11 cellular contexts compared by ENCODE assay signal in genomic region chrX:30196322-30196721, GRCh38. TPM values are rescaled to one million over a fixed set of nuclear protein-coding genes. Genes with fewer than 3 reads are reported as not detected.
DNase-seq lines count a peak whose midpoint lies in the region; ATAC-seq lines count a peak whose summit lies in the region.
"Had no signal": no experiment of that assay in that cellular context is flagged by ENCODE, and none has a peak within 500 bp of the region (broad histone marks: within the 10 kb centered on the region; RNA-seq: fewer than 3 reads in every experiment).

No MANE protein-coding gene starts in this region.

- no peaks in the 10 kb centered on the region for H3K4me1 ChIP-seq in CD8-positive, alpha-beta memory T cell (ENCODE audit: insufficient read depth, low read length)

- DNase-seq in CMK (ENCODE audit: low read depth) (peak; percentile 12), H4 (ENCODE audit: low spot score) (peak; percentile 24), OCI-M1 (lab: John Stamatoyannopoulos, UW) (peak; percentile 41), glomerular visceral epithelial cell (ENCODE audit: extremely low spot score) (peak; percentile 4)
- DNase-seq in activated T-cell treated with anti-CD3 and anti-CD28 coated beads, Interleukin-2, amount 50 U/mL, for 72 hours, result no peak
- DNase-seq in CD8-positive, alpha-beta memory T cell, result no peak
- DNase-seq: MG63, WERI-Rb-1 had no signal

- H3K4me3 ChIP-seq in CD8-positive, alpha-beta memory T cell (ENCODE audit: low read length), result no peak overlapping the region
- H3K4me3 ChIP-seq: MG63 had no signal

- no peaks in the 10 kb centered on the region for H3K36me3 Mint-ChIP-seq in activated T-cell treated with anti-CD3 and anti-CD28 coated beads, Interleukin-2, amount 50 U/mL, for 72 hours (ENCODE audit: insufficient read depth in 2 of 2)
- no peaks in the 10 kb centered on the region for H3K36me3 Mint-ChIP-seq in CD8-positive, alpha-beta memory T cell

- H3K4me3 Mint-ChIP-seq in activated T-cell treated with anti-CD3 and anti-CD28 coated beads, Interleukin-2, amount 50 U/mL, for 72 hours, result no peak overlapping the region
- no peak overlapping the region for H3K4me3 Mint-ChIP-seq in CD8-positive, alpha-beta memory T cell

- H3K4me1 Mint-ChIP-seq in activated T-cell treated with anti-CD3 and anti-CD28 coated beads, Interleukin-2, amount 50 U/mL, for 72 hours (ENCODE audit: low read depth), result no peaks in the 10 kb centered on the region
- no peaks in the 10 kb centered on the region for H3K4me1 Mint-ChIP-seq in CD8-positive, alpha-beta memory T cell

- H3K27ac ChIP-seq in CD8-positive, alpha-beta memory T cell (ENCODE audit: low read depth, low read length), result no peak overlapping the region
- H3K27ac ChIP-seq: WERI-Rb-1 had no signal

- CTCF ChIA-PET in CD8-positive, alpha-beta memory T cell (lab: Charles Lee), result no interaction called here

- H3K27me3 ChIP-seq in CD8-positive, alpha-beta memory T cell (ENCODE audit: insufficient read depth, low read length, poor library complexity, severe bottlenecking), result no peaks in the 10 kb centered on the region
- H3K27me3 ChIP-seq: MG63 had no signal

- H3K27ac Mint-ChIP-seq in activated T-cell treated with anti-CD3 and anti-CD28 coated beads, Interleukin-2, amount 50 U/mL, for 72 hours, result no peak overlapping the region
- H3K27ac Mint-ChIP-seq in CD8-positive, alpha-beta memory T cell, result no peak overlapping the region

- H3K9me3 ChIP-seq in CD8-positive, alpha-beta memory T cell (ENCODE audit: low read length), result no peaks in the 10 kb centered on the region
- H3K9me3 ChIP-seq: MG63 had no signal

- ATAC-seq in activated T-cell treated with anti-CD3 and anti-CD28 coated beads, Interleukin-2, amount 50 U/mL, for 72 hours (replicated peaks in 1 of 2), result no peak
- ATAC-seq in HG03442 (IDR thresholded peaks at IDR 0.05; ENCODE audit: unreplicated experiment), result no peak
- no peak for ATAC-seq in HG03097 (IDR thresholded peaks at IDR 0.05; ENCODE audit: low FRiP score, unreplicated experiment)

- POLR2A ChIA-PET in CD8-positive, alpha-beta memory T cell (lab: Charles Lee), result no interaction called here

- H3K36me3 ChIP-seq in CD8-positive, alpha-beta memory T cell (ENCODE audit: insufficient read depth, low read length), result no peaks in the 10 kb centered on the region
- H3K36me3 ChIP-seq: MG63, WERI-Rb-1 had no signal

- no peaks in the 10 kb centered on the region for H3K27me3 Mint-ChIP-seq in activated T-cell treated with anti-CD3 and anti-CD28 coated beads, Interleukin-2, amount 50 U/mL, for 72 hours (ENCODE audit: low read depth)
- H3K27me3 Mint-ChIP-seq in CD8-positive, alpha-beta memory T cell, result peaks cover 0 to 3% of the 10 kb centered on the region in 2 donors

- no peaks in the 10 kb centered on the region for H3K9me3 Mint-ChIP-seq in activated T-cell treated with anti-CD3 and anti-CD28 coated beads, Interleukin-2, amount 50 U/mL, for 72 hours
- H3K9me3 Mint-ChIP-seq in CD8-positive, alpha-beta memory T cell, result peaks cover 0 to 8% (median 0%) of the 10 kb centered on the region in 5 donors

RNA-seq across cellular contexts. Expression of gene MAGEB2, which starts 19.0 kb away (rescaled TPM):
- 0.46 and 1.5 TPM in 2 replicates for total RNA-seq in H4 (2014; rRNA removed; shearing (Covaris generic))
- not detected for total RNA-seq in activated T-cell treated with anti-CD3 and anti-CD28 coated beads, Interleukin-2, amount 50 U/mL, for 72 hours
- not detected for total RNA-seq in CD8-positive, alpha-beta memory T cell
- polyA plus RNA-seq in CD8-positive, alpha-beta memory T cell, result not detected
- total RNA-seq: frontal cortex had no signal

RNA-seq across cellular contexts. Expression of gene MAGEB3, which starts 34.1 kb away (rescaled TPM):
- total RNA-seq in H4 (2014; rRNA removed; shearing (Covaris generic)), result not detected in 2 replicates
- not detected for total RNA-seq in activated T-cell treated with anti-CD3 and anti-CD28 coated beads, Interleukin-2, amount 50 U/mL, for 72 hours
- not detected for total RNA-seq in CD8-positive, alpha-beta memory T cell
- not detected for polyA plus RNA-seq in CD8-positive, alpha-beta memory T cell
- total RNA-seq: frontal cortex had no signal

RNA-seq across cellular contexts. Expression of gene MAGEB4, which starts 45.5 kb away (rescaled TPM):
- total RNA-seq in H4 (2014; rRNA removed; shearing (Covaris generic)), result not detected in 2 replicates
- not detected for total RNA-seq in activated T-cell treated with anti-CD3 and anti-CD28 coated beads, Interleukin-2, amount 50 U/mL, for 72 hours
- not detected for total RNA-seq in CD8-positive, alpha-beta memory T cell
- not detected for polyA plus RNA-seq in CD8-positive, alpha-beta memory T cell
- total RNA-seq: frontal cortex had no signal

RNA-seq across cellular contexts. Expression of gene MAGEB1, which starts 50.6 kb away (rescaled TPM):
- not detected in 2 replicates for total RNA-seq in H4 (2014; rRNA removed; shearing (Covaris generic))
- total RNA-seq in activated T-cell treated with anti-CD3 and anti-CD28 coated beads, Interleukin-2, amount 50 U/mL, for 72 hours, result not detected
- total RNA-seq in CD8-positive, alpha-beta memory T cell, result not detected
- polyA plus RNA-seq in CD8-positive, alpha-beta memory T cell, result not detected
- total RNA-seq: frontal cortex had no signal

Comparison
In these comparisons a context has a peak if more than half of its experiments do, and no peak if none do; other contexts are left out.
1. DNase-seq: peak in CMK (single experiment), H4 (single experiment), OCI-M1 (single experiment) and glomerular visceral epithelial cell (single experiment); none in activated T-cell treated with anti-CD3 and anti-CD28 coated beads, Interleukin-2, amount 50 U/mL, for 72 hours (0 of 2) and CD8-positive, alpha-beta memory T cell (0 of 5).